In genomic region chr17:65137076-65137935, GRCh38 we compare ENCODE assay signal across 8 cellular contexts.
A peak's percentile ranks its signal among the peaks of the same experiment; 100 is the strongest.
DNase-seq lines count a peak whose midpoint lies in the region; ATAC-seq and TF ChIP-seq lines count a peak whose summit lies in the region.

TSS of gene RGS9 (plus strand) at chr17:65137370. CDS start at chr17:65137541, 171 bp downstream.

- in situ Hi-C loops in ACHN (cut with HindIII; ENCODE audit: low pct_ligation_motif_present, low pct_unique_long_range_greater_than_20kb, low sequenced_read_pairs), result no loop called here

- ATAC-seq in GM18861 (IDR thresholded peaks at IDR 0.05; ENCODE audit: unreplicated experiment) (peak; percentile 93), HG03097 (IDR thresholded peaks at IDR 0.05; ENCODE audit: low FRiP score, unreplicated experiment) (peak; percentile 92)

- H3K4me3 ChIP-seq in choroid plexus epithelial cell (ENCODE audit: low read depth, low read length), result peak within 1 kb of the TSS; percentile 45

- TF ChIP-seq CTCF in choroid plexus epithelial cell (conservative IDR thresholded peaks at IDR 0.05; ENCODE audit: low read depth, low read length), result peak; percentile 56

- peak; percentile 82 for DNase-seq in ACHN
- peak; percentile 60 for DNase-seq in NCI-H2171 (lab: John Stamatoyannopoulos, UW)
- peak; percentile 74 for DNase-seq in activated CD4-positive, alpha-beta T cell treated with anti-CD3 and anti-CD28 coated beads for 1 hour
- DNase-seq in choroid plexus epithelial cell (ENCODE audit: low read depth), result peak; percentile 54
- DNase-seq in left kidney (ENCODE audit: low read depth, low spot score), result peak; percentile 96
- DNase-seq in stimulated activated CD4-positive, alpha-beta T cell treated with anti-CD3 and anti-CD28 coated beads, Interleukin-1b, Interleukin-23, amount 100 ng/mL, for 48 hours, result peak; percentile 79

Comparison
In these comparisons a context has a peak if more than half of its experiments do, and no peak if none do; other contexts are left out.
1. Peak in every context shown above with its lines: DNase-seq, ATAC-seq and H3K4me3 ChIP-seq.